Comparison of ENCODE assay signal across 29 cellular contexts in the genomic region with DNA sequence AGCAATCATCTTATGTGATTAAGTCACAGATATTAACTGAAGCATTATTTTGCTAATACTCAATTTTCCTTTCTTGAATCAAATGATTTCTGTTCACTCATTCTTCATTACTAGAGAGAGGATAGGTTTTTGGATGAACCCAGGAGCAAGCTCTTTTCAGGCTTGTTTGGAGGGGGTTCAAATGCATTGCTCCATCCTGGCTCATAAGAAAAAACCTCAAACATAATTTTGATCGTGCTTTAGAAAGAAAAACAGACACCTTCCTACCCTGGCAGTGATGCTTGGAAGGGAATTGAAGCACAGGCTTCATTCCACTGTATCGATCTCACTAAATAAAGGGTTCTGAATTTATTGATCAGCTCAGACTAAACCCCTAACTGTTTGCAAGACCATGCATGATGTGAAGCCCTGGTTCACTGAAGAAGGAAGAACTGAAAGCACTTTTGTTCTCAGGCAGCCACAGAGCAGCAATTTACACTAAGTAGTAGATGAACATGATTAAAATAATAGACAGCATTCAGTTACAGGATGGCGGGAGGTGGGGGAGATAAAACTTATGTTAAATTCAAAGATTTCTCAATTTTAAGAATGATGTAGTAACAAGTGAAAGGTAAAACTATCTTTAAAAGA. TPM values are rescaled to one million over a fixed set of nuclear protein-coding genes. Genes with fewer than 3 reads are reported as not detected.
A peak's percentile ranks its signal among the peaks of the same experiment; 100 is the strongest.
DNase-seq lines count a peak whose midpoint lies in the region; ATAC-seq and TF ChIP-seq lines count a peak whose summit lies in the region.
"Had no signal": no experiment of that assay in that cellular context is flagged by ENCODE, and none has a peak within 500 bp of the region (broad histone marks: within the 10 kb centered on the region; RNA-seq: fewer than 3 reads in every experiment).

No MANE protein-coding gene starts in this region.

- DNase-seq in cardiac muscle cell (ENCODE audit: low read depth in 1 of 2, low spot score in 1 of 2) (peak in 1 of 2 donors; percentile 47), left cardiac atrium (no peak), PC-3 (no peak), globus pallidus (ENCODE audit: low spot score) (peak; percentile 64), superior temporal gyrus (ENCODE audit: extremely low spot score) (peak; percentile 60), GM10266 (ENCODE audit: extremely low spot score) (no peak), AG20443 (ENCODE audit: low spot score) (no peak), CD14-positive monocyte (ENCODE audit: low spot score) (no peak)
- DNase-seq: 8988T; activated CD4-positive, alpha-beta T cell treated with anti-CD3 and anti-CD28 coated beads, Interleukin-2, amount 10 ng/mL, durations not matched to agents 7 days and 5 days; activated naive CD4-positive, alpha-beta T cell treated with anti-CD3 and anti-CD28 coated beads for 36 hours; amniotic stem cell; Caco-2; DMS79 treated with DMSO at 0.1 percent for 48 hours; KBM-7; MM.1S; naive thymus-derived CD8-positive, alpha-beta T cell; NCI-H1417 treated with DMSO at 0.1 percent for 48 hours; ovary; right lobe of liver; stimulated activated CD4-positive, alpha-beta T cell treated with anti-CD3 and anti-CD28 coated beads, Interleukin-15, amount 100 ng/mL, for 24 hours; trophoblast cell had no signal

- peaks cover 0 to 2% (median 0%) of the 10 kb centered on the region in 7 donors for H3K9me3 Mint-ChIP-seq in CD14-positive monocyte
- H3K9me3 Mint-ChIP-seq: dendritic cell treated with granulocyte-macrophage colony-stimulating factor and Interleukin-4, amounts not matched to agents 40 ng/mL and 50 ng/mL, for 4 days had no signal

- no peak overlapping the region for H3K9ac ChIP-seq in PC-3 (ENCODE audit: low read length)
- H3K9ac ChIP-seq: BLaER1 had no signal

- no peaks in the 10 kb centered on the region for H3K36me3 Mint-ChIP-seq in CD14-positive monocyte
- H3K36me3 Mint-ChIP-seq: mesothelial cell of epicardium; naive thymus-derived CD8-positive, alpha-beta T cell had no signal

- POLR2A ChIA-PET in PC-3 (lab: Charles Lee; ENCODE audit: unreplicated experiment), result no interaction called here

- no peak for ATAC-seq in left cardiac atrium
- no peak for ATAC-seq in PC-3
- ATAC-seq: GM12878; naive thymus-derived CD8-positive, alpha-beta T cell; Panc1 had no signal

- H3K27me3 Mint-ChIP-seq in CD14-positive monocyte (ENCODE audit: low read depth in 3 of 3), result no peaks in the 10 kb centered on the region
- H3K27me3 Mint-ChIP-seq: activated CD4-positive, alpha-beta T cell treated with anti-CD3 and anti-CD28 coated beads, Interleukin-2, amount 10 ng/mL, durations not matched to agents 7 days and 5 days; dendritic cell treated with granulocyte-macrophage colony-stimulating factor and Interleukin-4, amounts not matched to agents 40 ng/mL and 50 ng/mL, for 4 days; naive thymus-derived CD8-positive, alpha-beta T cell; stimulated activated naive CD8-positive, alpha-beta T cell treated with anti-CD3 and anti-CD28 coated beads, Interleukin-15, Interleukin-2, amounts not matched to agents 100 ng/mL and 50 ng/mL, for 24 hours had no signal

- BruUV-seq in PC-3 (replicated peaks; lab: Mats Ljungman, UMichigan), result no TSS peak

- no peaks in the 10 kb centered on the region for H3K9me2 ChIP-seq in PC-3 (replicated peaks; ENCODE audit: low read length)

- H2AFZ ChIP-seq in PC-3 (ENCODE audit: low read length), result no peak overlapping the region

- no peak overlapping the region for H3K27ac Mint-ChIP-seq in CD14-positive monocyte
- H3K27ac Mint-ChIP-seq: activated CD4-positive, alpha-beta T cell treated with anti-CD3 and anti-CD28 coated beads, Interleukin-2, amount 10 ng/mL, durations not matched to agents 7 days and 5 days; activated naive CD4-positive, alpha-beta T cell treated with anti-CD3 and anti-CD28 coated beads for 36 hours; dendritic cell treated with granulocyte-macrophage colony-stimulating factor and Interleukin-4, amounts not matched to agents 40 ng/mL and 50 ng/mL, for 4 days; mesothelial cell of epicardium; naive thymus-derived CD8-positive, alpha-beta T cell; stimulated activated naive CD8-positive, alpha-beta T cell treated with anti-CD3 and anti-CD28 coated beads, Interleukin-15, Interleukin-2, amounts not matched to agents 100 ng/mL and 50 ng/mL, for 24 hours had no signal

- H3K4me1 Mint-ChIP-seq in CD14-positive monocyte, result no peaks in the 10 kb centered on the region
- H3K4me1 Mint-ChIP-seq: activated CD4-positive, alpha-beta T cell treated with anti-CD3 and anti-CD28 coated beads, Interleukin-2, amount 10 ng/mL, durations not matched to agents 7 days and 5 days; naive thymus-derived CD8-positive, alpha-beta T cell had no signal

- peak overlapping the region; percentile 5; the same call in 1 of the 2 replicates for H3K4me2 ChIP-seq in PC-3 (ENCODE audit: low read length)
- H3K4me2 ChIP-seq: BLaER1 had no signal

- H3K9me3 ChIP-seq in cardiac muscle cell (ENCODE audit: low read depth), result no peaks in the 10 kb centered on the region
- no peaks in the 10 kb centered on the region for H3K9me3 ChIP-seq in PC-3 (ENCODE audit: low read length)
- H3K9me3 ChIP-seq: BLaER1, Caco-2, ovary, right lobe of liver had no signal

- TF ChIP-seq CTCF in cardiac muscle cell (IDR thresholded peaks at IDR 0.05; ENCODE audit: low read depth, low read length), result no peak
- no peak for TF ChIP-seq CTCF in PC-3 (conservative IDR thresholded peaks at IDR 0.05; ENCODE audit: low read depth, low read length)
- TF ChIP-seq CTCF in GM10266 (IDR thresholded peaks at IDR 0.05; ENCODE audit: control insufficient read depth, insufficient read depth, low read depth, missing control alignments), result no peak
- no peak for TF ChIP-seq CTCF in CD14-positive monocyte (IDR thresholded peaks at IDR 0.05)

- intact Hi-C loops in left cardiac atrium (cut with DNase I) (loop anchor here in 1 of 2 donors (10.0 kb wide), 1 partner anchor 51 kb away; a partner anchor contains a TSS), PC-3 (cut with micrococcal nuclease) (loop anchor here (10.0 kb wide), 1 partner anchor 301 kb away; no protein-coding TSS in a partner anchor), CD14-positive monocyte (cut with micrococcal nuclease) (no loop called here)

- CTCF ChIA-PET in PC-3 (lab: Charles Lee), result no interaction called here

- H4K20me1 ChIP-seq in PC-3 (ENCODE audit: low read length), result no peaks in the 10 kb centered on the region
- H4K20me1 ChIP-seq: BLaER1 had no signal

- H3K4me3 ChIP-seq in cardiac muscle cell (no peak overlapping the region), PC-3 (ENCODE audit: low read length) (no peak overlapping the region)
- H3K4me3 ChIP-seq: BLaER1, GM12878, ovary, right lobe of liver had no signal

- H3K79me2 ChIP-seq in PC-3 (ENCODE audit: low read length), result peaks cover 28% of the 10 kb centered on the region; the same call in 1 of the 2 replicates

- H3K27ac ChIP-seq in cardiac muscle cell, result peak overlapping the region; percentile 2
- no peak overlapping the region for H3K27ac ChIP-seq in PC-3 (ENCODE audit: low read length)
- H3K27ac ChIP-seq: BLaER1, ovary had no signal

- no peak overlapping the region for H3K4me3 Mint-ChIP-seq in CD14-positive monocyte
- H3K4me3 Mint-ChIP-seq: activated CD4-positive, alpha-beta T cell treated with anti-CD3 and anti-CD28 coated beads, Interleukin-2, amount 10 ng/mL, durations not matched to agents 7 days and 5 days; activated naive CD4-positive, alpha-beta T cell treated with anti-CD3 and anti-CD28 coated beads for 36 hours; dendritic cell treated with granulocyte-macrophage colony-stimulating factor and Interleukin-4, amounts not matched to agents 40 ng/mL and 50 ng/mL, for 4 days; mesothelial cell of epicardium; naive thymus-derived CD8-positive, alpha-beta T cell; stimulated activated naive CD8-positive, alpha-beta T cell treated with anti-CD3 and anti-CD28 coated beads, Interleukin-15, Interleukin-2, amounts not matched to agents 100 ng/mL and 50 ng/mL, for 24 hours had no signal

- no peaks in the 10 kb centered on the region for H3F3A ChIP-seq in PC-3 (ENCODE audit: low read length, unreplicated experiment)

- H3K27me3 ChIP-seq in cardiac muscle cell, result no peaks in the 10 kb centered on the region
- H3K27me3 ChIP-seq in PC-3 (ENCODE audit: low read length), result no peaks in the 10 kb centered on the region
- H3K27me3 ChIP-seq: BLaER1, ovary, right lobe of liver had no signal

- H3K36me3 ChIP-seq in cardiac muscle cell, result no peaks in the 10 kb centered on the region
- no peaks in the 10 kb centered on the region for H3K36me3 ChIP-seq in PC-3 (ENCODE audit: low read depth, low read length)
- H3K36me3 ChIP-seq: BLaER1, ovary, right lobe of liver had no signal

- H3K4me1 ChIP-seq in cardiac muscle cell (ENCODE audit: low read depth) (peaks cover 52% of the 10 kb centered on the region), PC-3 (ENCODE audit: insufficient read depth, low read length) (peaks cover 37% of the 10 kb centered on the region)
- H3K4me1 ChIP-seq: BLaER1 had no signal

RNA-seq across cellular contexts. Expression of a gene that starts 53.4 kb away (rescaled TPM):
- 205 and 267 TPM in 2 replicates for total RNA-seq in cardiac muscle cell
- polyA plus RNA-seq in cardiac muscle cell, result 324 and 381 TPM in 2 replicates
- 100 to 1,000 TPM; 110 to 178 TPM for total RNA-seq in left cardiac atrium
- 34.0 and 39.2 TPM in 2 replicates for total RNA-seq in PC-3 (2014; rRNA removed)
- under 1 TPM; 0.08 to 0.32 TPM for polyA plus RNA-seq in CD14-positive monocyte
- total RNA-seq: activated CD4-positive, alpha-beta T cell treated with anti-CD3 and anti-CD28 coated beads, Interleukin-2, amount 10 ng/mL, durations not matched to agents 7 days and 5 days; activated naive CD4-positive, alpha-beta T cell treated with anti-CD3 and anti-CD28 coated beads for 36 hours; HT-29; naive thymus-derived CD8-positive, alpha-beta T cell had no signal
- polyA plus RNA-seq: naive thymus-derived CD8-positive, alpha-beta T cell had no signal

Comparison
In these comparisons a context has a peak if more than half of its experiments do, and no peak if none do; other contexts are left out.
1. DNase-seq: peak in globus pallidus (single experiment) and superior temporal gyrus (single experiment); none in left cardiac atrium (single experiment), PC-3 (single experiment), GM10266 (single experiment), AG20443 (single experiment) and CD14-positive monocyte (single experiment).